15 cellular contexts compared by ENCODE assay signal in genomic region chr20:51958099-51958498, GRCh38.
A peak's percentile ranks its signal among the peaks of the same experiment; 100 is the strongest.
DNase-seq lines count a peak whose midpoint lies in the region; ATAC-seq, FAIRE-seq and TF ChIP-seq lines count a peak whose summit lies in the region.
"Had no signal": no experiment of that assay in that cellular context is flagged by ENCODE, and none has a peak within 500 bp of the region (broad histone marks: within the 10 kb centered on the region; RNA-seq: fewer than 3 reads in every experiment).

No MANE protein-coding gene starts in this region.

- TF ChIP-seq CTCF in HepG2 (CRISPR knock-in tag; IDR thresholded peaks at IDR 0.05) = no peak
- no peak for TF ChIP-seq CTCF in right lobe of liver (IDR thresholded peaks at IDR 0.05)
- no peak for TF ChIP-seq CTCF in K562 (IDR thresholded peaks at IDR 0.05 in 2 of 3, conservative IDR thresholded peaks at IDR 0.05 in 1 of 3; ENCODE audit: insufficient read depth in 2 of 3, low read depth in 1 of 3, low read length in 3 of 3)
- TF ChIP-seq CTCF in type B pancreatic cell (conservative IDR thresholded peaks at IDR 0.05) = no peak

- H3K27ac ChIP-seq in HepG2 (ENCODE audit: extremely low read length, insufficient read depth, low read length) (no peak overlapping the region), right lobe of liver (no peak overlapping the region), K562 (ENCODE audit: extremely low read depth, low read depth, low read length) (no peak overlapping the region), mesodermal cell (ENCODE audit: low read depth, low read length, severe bottlenecking) (peak overlapping the region; percentile 51)

- 59% methylated on average over 4 of the region's 4 CpGs for WGBS in HepG2 (ENCODE audit: low lambda C conversion rate)
- 71% methylated on average over 4 of the region's 4 CpGs for WGBS in right lobe of liver (ENCODE audit: insufficient coverage, low coverage, low lambda C conversion rate, missing lambda C conversion rate)
- 0% methylated on average over 4 of the region's 4 CpGs for WGBS in K562 (ENCODE audit: insufficient coverage, low coverage, missing lambda C conversion rate)
- WGBS in mesodermal cell (ENCODE audit: insufficient coverage in 2 of 2), 2 experiments = 100% methylated on average over 1 of the region's 4 CpGs; no CpG with 5 or more reads in 1 of the 2 experiments

- H3K9me3 Mint-ChIP-seq in type B pancreatic cell = no peaks in the 10 kb centered on the region

- H3K4me2 ChIP-seq in HepG2 (ENCODE audit: low read depth, low read length) (no peak overlapping the region), K562 (ENCODE audit: insufficient read depth, low read length) (no peak overlapping the region)

- H3K4me3 ChIP-seq in HepG2 (replicated peaks in 1 of 3; ENCODE audit: insufficient read depth in 1 of 3, low read depth in 2 of 3, low read length in 3 of 3) = no peak overlapping the region
- H3K4me3 ChIP-seq in right lobe of liver = no peak overlapping the region
- H3K4me3 ChIP-seq in K562 = no peak overlapping the region
- H3K4me3 ChIP-seq in mesodermal cell (ENCODE audit: extremely low read depth, insufficient read depth, low read length, poor library complexity, severe bottlenecking) = no peak overlapping the region

- POLR2A ChIA-PET in HepG2 (lab: Yijun Ruan, JAX) = no interaction called here
- POLR2A ChIA-PET in K562 (lab: Yijun Ruan, JAX) = no interaction called here

- FAIRE-seq in HepG2 (lab: Jason Lieb, UNC) (no peak), K562 (lab: Jason Lieb, UNC) (no peak)

- no peaks in the 10 kb centered on the region for H3K27me3 Mint-ChIP-seq in type B pancreatic cell

- no peak overlapping the region for H3K27ac Mint-ChIP-seq in type B pancreatic cell

- in situ Hi-C loops in HepG2 (cut with HindIII; ENCODE audit: extremely low pct_ligation_motif_present, low pct_unique_long_range_greater_than_20kb) (no loop called here), K562 (cut with MboI) (no loop called here)

- H2AFZ ChIP-seq in HepG2 (ENCODE audit: low read length) (no peak overlapping the region), K562 (ENCODE audit: low read depth, low read length) (no peak overlapping the region)

- H4K20me1 ChIP-seq in HepG2 (ENCODE audit: insufficient read depth, low read length) = no peaks in the 10 kb centered on the region
- H4K20me1 ChIP-seq in K562 (replicated peaks; ENCODE audit: control insufficient read depth, insufficient read depth, low read length) = no peaks in the 10 kb centered on the region

- H3K4me1 Mint-ChIP-seq in type B pancreatic cell (ENCODE audit: unreplicated experiment) = peaks cover 35% of the 10 kb centered on the region

- ATAC-seq in HepG2 (no peak), right lobe of liver (no peak), K562 (no peak), HG02852 (IDR thresholded peaks at IDR 0.05; ENCODE audit: unreplicated experiment) (no peak), GM21619 (IDR thresholded peaks at IDR 0.05; ENCODE audit: unreplicated experiment) (no peak)
- ATAC-seq: PC-3 had no signal

- H3K36me3 ChIP-seq in HepG2 (replicated peaks in 1 of 2; ENCODE audit: control insufficient read depth in 1 of 2, insufficient read depth in 2 of 2, low read length in 2 of 2) (no peaks in the 10 kb centered on the region), right lobe of liver (no peaks in the 10 kb centered on the region), K562 (ENCODE audit: control insufficient read depth, insufficient read depth, low read length) (no peaks in the 10 kb centered on the region), mesodermal cell (ENCODE audit: control insufficient read depth, insufficient read depth, low read length) (no peaks in the 10 kb centered on the region)

- intact Hi-C loops in HepG2 (cut with micrococcal nuclease; ENCODE audit: unreplicated experiment) (no loop called here), right lobe of liver (cut with DNase I) (no loop called here), K562 (cut with micrococcal nuclease) (no loop called here)

- peak overlapping the region; percentile 66 for H3K4me3 Mint-ChIP-seq in type B pancreatic cell

- 0 out of 5 replicates have a peak, but pooled peaks cover 0 to 6% of the 10 kb centered on the region in 2 experiments for H3K27me3 ChIP-seq in HepG2 (ENCODE audit: control insufficient read depth in 1 of 2, insufficient read depth in 2 of 2, low read length in 2 of 2)
- H3K27me3 ChIP-seq in right lobe of liver = no peaks in the 10 kb centered on the region
- H3K27me3 ChIP-seq in K562 (ENCODE audit: control insufficient read depth in 2 of 2, insufficient read depth in 2 of 2, low read length in 2 of 2) = peaks cover 5 to 7% of the 10 kb centered on the region in 2 experiments; a peak in 3 of 5 replicates

- TF ChIP-seq EP300 in HepG2 (IDR thresholded peaks at IDR 0.05; ENCODE audit: low read depth in 2 of 2, low read length in 2 of 2) (no peak), HepG2 (CRISPR knock-in tag; IDR thresholded peaks at IDR 0.05; ENCODE audit: borderline replicate concordance) (no peak), K562 (IDR thresholded peaks at IDR 0.05; ENCODE audit: low read length) (no peak)

- CTCF ChIA-PET in HepG2 (lab: Yijun Ruan, JAX; ENCODE audit: low intra/inter-chr PET ratio, low total read pairs) = no interaction called here
- CTCF ChIA-PET in K562 (lab: Yijun Ruan, JAX; ENCODE audit: low intra/inter-chr PET ratio) = interaction anchor here (0.6 kb wide), 1 partner anchor 319 kb away, joined by 3 read pairs; no protein-coding TSS in a partner anchor

- H3K9me1 ChIP-seq in K562 (ENCODE audit: control insufficient read depth, insufficient read depth, low read length) = no peaks in the 10 kb centered on the region

- BruUV-seq in HepG2 (replicated peaks; lab: Mats Ljungman, UMichigan) (no TSS peak), K562 (replicated peaks; lab: Mats Ljungman, UMichigan) (no TSS peak)

- no peaks in the 10 kb centered on the region for H3K36me3 Mint-ChIP-seq in type B pancreatic cell

- H3K9me3 ChIP-seq in HepG2 (ENCODE audit: low read length) = no peaks in the 10 kb centered on the region
- H3K9me3 ChIP-seq in right lobe of liver = no peaks in the 10 kb centered on the region
- no peaks in the 10 kb centered on the region for H3K9me3 ChIP-seq in K562 (replicated peaks; ENCODE audit: control insufficient read depth, insufficient read depth, low read depth, low read length)
- no peaks in the 10 kb centered on the region for H3K9me3 ChIP-seq in mesodermal cell (ENCODE audit: control insufficient read depth, low read length)

- DNase-seq in HepG2 (ENCODE audit: low spot score) (no peak), right lobe of liver (no peak), K562 (ENCODE audit: extremely low read depth in 1 of 4, low spot score in 3 of 4) (no peak), type B pancreatic cell (ENCODE audit: extremely low spot score, unreplicated experiment) (no peak)
- DNase-seq in stimulated activated CD4-positive, alpha-beta T cell treated with anti-CD3 and anti-CD28 coated beads, Interleukin-12 subunit alpha, Interleukin-12 subunit beta, amount 100 ng/mL, for 4 hours = no peak
- DNase-seq: 8988T, DMS53, KG1, NCI-H1092, NCI-H1694, PC-3, Right ventricle myocardium superior had no signal

- no peak for TF ChIP-seq POLR2A in HepG2 (IDR thresholded peaks at IDR 0.05; ENCODE audit: insufficient read depth in 1 of 2, low read depth in 2 of 2, low read length in 2 of 2)
- TF ChIP-seq POLR2A in right lobe of liver (IDR thresholded peaks at IDR 0.05) = no peak
- TF ChIP-seq POLR2A in K562 (conservative IDR thresholded peaks at IDR 0.05) = no peak

- H3K79me2 ChIP-seq in HepG2 (ENCODE audit: insufficient read depth, low read length) (no peaks in the 10 kb centered on the region), K562 (ENCODE audit: control insufficient read depth, insufficient read depth, low read length) (no peaks in the 10 kb centered on the region)

- no peak overlapping the region for H3K9ac ChIP-seq in HepG2 (ENCODE audit: insufficient read depth, low read depth, low read length)
- no peak overlapping the region for H3K9ac ChIP-seq in K562 (ENCODE audit: insufficient read depth in 1 of 2, low read depth in 2 of 2, low read length in 2 of 2)

- TF ChIP-seq RAD21 in HepG2 (CRISPR knock-in tag; IDR thresholded peaks at IDR 0.05) = no peak
- TF ChIP-seq RAD21 in K562 (CRISPR knock-in tag; conservative IDR thresholded peaks at IDR 0.05 in 1 of 2, IDR thresholded peaks at IDR 0.05 in 1 of 2) = no peak

- H3K4me1 ChIP-seq in HepG2 (ENCODE audit: insufficient read depth, low read length) (peaks cover 15% of the 10 kb centered on the region), right lobe of liver (no peaks in the 10 kb centered on the region), K562 (replicated peaks in 1 of 2; ENCODE audit: control insufficient read depth in 2 of 2, insufficient read depth in 2 of 2, low read length in 2 of 2) (no peaks in the 10 kb centered on the region), mesodermal cell (ENCODE audit: control insufficient read depth, insufficient read depth, low read length, poor library complexity, severe bottlenecking) (peaks cover 21% of the 10 kb centered on the region)

TF ChIP-seq in HepG2, 621 proteins besides CTCF, POLR2A, EP300 and RAD21 (continues in another document):
- no peak for TF ChIP-seq SP140L (CRISPR knock-in tag; IDR thresholded peaks at IDR 0.05; ENCODE audit: borderline replicate concordance)
- peak; percentile 64 for TF ChIP-seq CEBPB (IDR thresholded peaks at IDR 0.05; ENCODE audit: borderline replicate concordance, low read depth, low read length)
- TF ChIP-seq, protein P1, sequence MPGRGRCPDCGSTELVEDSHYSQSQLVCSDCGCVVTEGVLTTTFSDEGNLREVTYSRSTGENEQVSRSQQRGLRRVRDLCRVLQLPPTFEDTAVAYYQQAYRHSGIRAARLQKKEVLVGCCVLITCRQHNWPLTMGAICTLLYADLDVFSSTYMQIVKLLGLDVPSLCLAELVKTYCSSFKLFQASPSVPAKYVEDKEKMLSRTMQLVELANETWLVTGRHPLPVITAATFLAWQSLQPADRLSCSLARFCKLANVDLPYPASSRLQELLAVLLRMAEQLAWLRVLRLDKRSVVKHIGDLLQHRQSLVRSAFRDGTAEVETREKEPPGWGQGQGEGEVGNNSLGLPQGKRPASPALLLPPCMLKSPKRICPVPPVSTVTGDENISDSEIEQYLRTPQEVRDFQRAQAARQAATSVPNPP (CRISPR knock-in tag; IDR thresholded peaks at IDR 0.05) = no peak

TF ChIP-seq in K562, 482 proteins besides CTCF, POLR2A, EP300 and RAD21 (continues in another document):
- TF ChIP-seq, protein P2, sequence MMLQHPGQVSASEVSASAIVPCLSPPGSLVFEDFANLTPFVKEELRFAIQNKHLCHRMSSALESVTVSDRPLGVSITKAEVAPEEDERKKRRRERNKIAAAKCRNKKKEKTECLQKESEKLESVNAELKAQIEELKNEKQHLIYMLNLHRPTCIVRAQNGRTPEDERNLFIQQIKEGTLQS (IDR thresholded peaks at IDR 0.05) = peak; percentile 47; the same call in 1 of the 2 replicates
- TF ChIP-seq, protein P2 (CRISPR knock-in tag; conservative IDR thresholded peaks at IDR 0.05) = no peak
- no peak for TF ChIP-seq CGGBP1 (CRISPR knock-in tag; IDR thresholded peaks at IDR 0.05)

Comparison
In these comparisons a context has a peak if more than half of its experiments do, and no peak if none do; other contexts are left out.
1. Of the 241 proteins assayed by ChIP-seq in both HepG2 and K562: peak only in HepG2: none; only in K562: none; in both: CEBPB; in neither: 237; mixed calls (peak in some experiments, not most) for 3.